In genomic region chr13:41962994-41963393, GRCh38 we compare ENCODE assay signal across 1 cellular context.
TF ChIP-seq lines count a peak whose summit lies in the region.

No MANE protein-coding gene starts in this region.

TF ChIP-seq in GM12891, 5 proteins besides CTCF, POLR2A, EP300 and RAD21:
- no peak for TF ChIP-seq PAX5 (IDR thresholded peaks at IDR 0.05; ENCODE audit: insufficient read depth, low read length, severe bottlenecking)
- TF ChIP-seq POU2F2 (IDR thresholded peaks at IDR 0.05; ENCODE audit: low read depth, low read length): no peak
- no peak for TF ChIP-seq POLR2AphosphoS5 (IDR thresholded peaks at IDR 0.05; ENCODE audit: low read depth, low read length)
- TF ChIP-seq SPI1 (IDR thresholded peaks at IDR 0.05; ENCODE audit: low read depth, low read length): no peak
- TF ChIP-seq TAF1 (IDR thresholded peaks at IDR 0.05; ENCODE audit: low read depth, low read length): no peak
